ENCODE assay signal across 22 cellular contexts in genomic region chr19:2717638-2718541, GRCh38.
"Had no signal": no experiment of that assay in that cellular context is flagged by ENCODE, and none has a peak within 500 bp of the region (broad histone marks: within the 10 kb centered on the region; RNA-seq: fewer than 3 reads in every experiment).

No MANE protein-coding gene starts in this region.

- H3K36me3 ChIP-seq: pancreas, suprapubic skin, thyroid gland, upper lobe of left lung, uterus had no signal

- DNase-seq: cerebellar nuclear complex; erythroblast; foreskin keratinocyte; hippocampal formation; mesendoderm; naive B cell; nucleus accumbens; stimulated activated CD4-positive, alpha-beta T cell treated with anti-CD3 and anti-CD28 coated beads, Interleukin-2, amount 100 ng/mL, for 48 hours; stimulated activated naive CD8-positive, alpha-beta T cell treated with anti-CD3 and anti-CD28 coated beads, Interleukin-15, Interleukin-2, amounts not matched to agents 100 U/mL and 50 U/mL, for 24 hours; thyroid gland; uterus had no signal

- H3K4me1 ChIP-seq: foreskin keratinocyte had no signal

- H3K27ac ChIP-seq: foreskin keratinocyte, pancreas, suprapubic skin, thyroid gland, upper lobe of left lung, uterus had no signal

- FAIRE-seq: colon, endothelial cell of umbilical vein, islet of Langerhans, pancreas had no signal

- H3K27ac Mint-ChIP-seq: dendritic cell treated with granulocyte-macrophage colony-stimulating factor and Interleukin-4, amounts not matched to agents 40 ng/mL and 50 ng/mL, for 4 days; progenitor cell of endocrine pancreas had no signal

- H3K9me3 ChIP-seq: pancreas, thyroid gland, uterus had no signal

- H3K27me3 ChIP-seq: pancreas, uterus had no signal

- H3K4me2 ChIP-seq: smooth muscle cell had no signal

- ATAC-seq: foreskin keratinocyte; left lobe of liver; pancreas; right cardiac atrium; stimulated activated naive CD8-positive, alpha-beta T cell treated with anti-CD3 and anti-CD28 coated beads, Interleukin-15, Interleukin-2, amounts not matched to agents 100 U/mL and 50 U/mL, for 24 hours had no signal

- H3K4me3 ChIP-seq: pancreas, smooth muscle cell, suprapubic skin, thyroid gland, upper lobe of left lung, uterus had no signal

- H3K27me3 Mint-ChIP-seq: naive B cell had no signal

- H3K4me3 Mint-ChIP-seq: dendritic cell treated with granulocyte-macrophage colony-stimulating factor and Interleukin-4, amounts not matched to agents 40 ng/mL and 50 ng/mL, for 4 days had no signal
